In genomic region chr20:13770141-13770540, GRCh38 we compare ENCODE assay signal across 30 cellular contexts. TPM values are rescaled to one million over a fixed set of nuclear protein-coding genes. Genes with fewer than 3 reads are reported as not detected.
A peak's percentile ranks its signal among the peaks of the same experiment; 100 is the strongest.
DNase-seq lines count a peak whose midpoint lies in the region; ATAC-seq and TF ChIP-seq lines count a peak whose summit lies in the region.
"Had no signal": no experiment of that assay in that cellular context is flagged by ENCODE, and none has a peak within 500 bp of the region (broad histone marks: within the 10 kb centered on the region; RNA-seq: fewer than 3 reads in every experiment).

No MANE protein-coding gene starts in this region.

- H3K18ac ChIP-seq in trophoblast cell (ENCODE audit: low read length) = no peak overlapping the region

- TF ChIP-seq CTCF in A673 (conservative IDR thresholded peaks at IDR 0.05; ENCODE audit: low read depth, low read length) (no peak), DND-41 (IDR thresholded peaks at IDR 0.05; ENCODE audit: borderline replicate concordance, extremely low read depth, low read length, poor library complexity, severe bottlenecking) (no peak)

- H3K4me3 ChIP-seq in A673 (ENCODE audit: low read depth, low read length, poor library complexity, severe bottlenecking) (no peak overlapping the region), DND-41 (ENCODE audit: low read depth in 1 of 2, low read length in 2 of 2) (no peak overlapping the region), trophoblast cell (ENCODE audit: low read depth, low read length) (no peak overlapping the region)
- H3K4me3 ChIP-seq: A549; BLaER1; BLaER1 treated with 17β-estradiol and CSF1 and Interleukin-3, amounts not matched to agents 10 nM and 100 nM had no signal

- no peak overlapping the region for H4K8ac ChIP-seq in trophoblast cell (ENCODE audit: low read depth, low read length)

- BruUV-seq in A673 (replicated peaks; lab: Mats Ljungman, UMichigan) = no TSS peak

- H4K12ac ChIP-seq in trophoblast cell (ENCODE audit: low read depth, low read length) = no peak overlapping the region

- peaks cover 19% of the 10 kb centered on the region for H3K9me3 ChIP-seq in A673 (ENCODE audit: low read depth, low read length, poor library complexity, severe bottlenecking)
- peaks cover 27% of the 10 kb centered on the region for H3K9me3 ChIP-seq in DND-41 (ENCODE audit: insufficient read depth, low read length, severe bottlenecking)
- H3K9me3 ChIP-seq in trophoblast cell (ENCODE audit: insufficient read depth, low read depth, low read length) = no peaks in the 10 kb centered on the region
- H3K9me3 ChIP-seq: BE2C had no signal

- H2BK5ac ChIP-seq in trophoblast cell (ENCODE audit: low read depth, low read length, poor library complexity) = peak overlapping the region; percentile 21

- no peak overlapping the region for H3K9ac ChIP-seq in DND-41 (ENCODE audit: low read depth, low read length)
- H3K9ac ChIP-seq in trophoblast cell (ENCODE audit: low read length) = no peak overlapping the region
- H3K9ac ChIP-seq: BLaER1; BLaER1 treated with 17β-estradiol and CSF1 and Interleukin-3, amounts not matched to agents 10 nM and 100 nM had no signal

- H2BK120ac ChIP-seq in trophoblast cell (ENCODE audit: insufficient read depth, low read length, poor library complexity) = no peak overlapping the region

- H4K20me1 ChIP-seq in DND-41 (ENCODE audit: insufficient read depth, low read length) = no peaks in the 10 kb centered on the region
- H4K20me1 ChIP-seq: BLaER1 had no signal

- CTCF ChIA-PET in A673 (lab: Charles Lee) = interaction anchor here (0.6 kb wide), 2 partner anchors 14 to 19 kb away, joined by 3 to 4 read pairs; no protein-coding TSS in a partner anchor

- intact Hi-C loops in A673 (cut with micrococcal nuclease; ENCODE audit: unreplicated experiment) = loop anchor here (5.0 to 10.0 kb wide), 3 partner anchors 315 to 798 kb away; no protein-coding TSS in a partner anchor

- H3K79me1 ChIP-seq in trophoblast cell (ENCODE audit: low read length) = no peaks in the 10 kb centered on the region

- H2AFZ ChIP-seq in DND-41 (ENCODE audit: low read depth, low read length) (no peak overlapping the region), trophoblast cell (ENCODE audit: insufficient read depth, low read length, poor library complexity) (no peak overlapping the region)

- H3K27me3 ChIP-seq in A673 (replicated peaks; ENCODE audit: insufficient read depth, low read depth, low read length, poor library complexity) = no peaks in the 10 kb centered on the region
- no peaks in the 10 kb centered on the region for H3K27me3 ChIP-seq in DND-41 (ENCODE audit: insufficient read depth, low read length, poor library complexity)
- H3K27me3 ChIP-seq in trophoblast cell (ENCODE audit: insufficient read depth, low read length) = no peaks in the 10 kb centered on the region
- H3K27me3 ChIP-seq: BE2C; BLaER1; BLaER1 treated with 17β-estradiol and CSF1 and Interleukin-3, amounts not matched to agents 10 nM and 100 nM had no signal

- ATAC-seq in DND-41 (ENCODE audit: insufficient read depth, low read depth) = no peak
- no peak for ATAC-seq in HG03520 (IDR thresholded peaks at IDR 0.05; ENCODE audit: unreplicated experiment)
- ATAC-seq: A549; CD8-positive, alpha-beta T cell had no signal

- POLR2A ChIA-PET in A673 (lab: Charles Lee; ENCODE audit: low non-redundant PET) = interaction anchor here (0.5 kb wide), 1 partner anchor 23 kb away, joined by 4 read pairs; no protein-coding TSS in a partner anchor

- no peak overlapping the region for H4K91ac ChIP-seq in trophoblast cell (ENCODE audit: low read depth, low read length)

- TF ChIP-seq POLR2A in erythroblast (IDR thresholded peaks at IDR 0.05; ENCODE audit: low read length) = no peak

- no peak overlapping the region for H2AK5ac ChIP-seq in trophoblast cell (ENCODE audit: low read length)

- H3K79me2 ChIP-seq in DND-41 (ENCODE audit: insufficient read depth, low read length) (peaks cover 60% of the 10 kb centered on the region), trophoblast cell (ENCODE audit: control insufficient read depth, insufficient read depth, low read length, poor library complexity) (no peaks in the 10 kb centered on the region)

- H3K4me2 ChIP-seq in DND-41 (ENCODE audit: insufficient read depth, low read length) = no peak overlapping the region
- no peak overlapping the region for H3K4me2 ChIP-seq in trophoblast cell (ENCODE audit: low read length)
- H3K4me2 ChIP-seq: A549; BLaER1; BLaER1 treated with 17β-estradiol and CSF1 and Interleukin-3, amounts not matched to agents 10 nM and 100 nM had no signal

- H3K27ac ChIP-seq in A673 (ENCODE audit: low read depth, low read length, poor library complexity, severe bottlenecking) = peak overlapping the region; percentile 67
- H3K27ac ChIP-seq in DND-41 (ENCODE audit: low read length) = peak overlapping the region; percentile 85
- H3K27ac ChIP-seq in trophoblast cell (ENCODE audit: low read depth, low read length) = no peak overlapping the region
- H3K27ac ChIP-seq: 22Rv1; A549; BLaER1; BLaER1 treated with 17β-estradiol and CSF1 and Interleukin-3, amounts not matched to agents 10 nM and 100 nM; C4-2B had no signal

- H2BK12ac ChIP-seq in trophoblast cell (ENCODE audit: low read length) = no peak overlapping the region

- peaks cover 86% of the 10 kb centered on the region for H3K36me3 ChIP-seq in A673 (ENCODE audit: insufficient read depth, low read length, poor library complexity, severe bottlenecking)
- peaks cover 95% of the 10 kb centered on the region for H3K36me3 ChIP-seq in DND-41 (ENCODE audit: insufficient read depth, low read length)
- peaks cover 15 to 19% of the 10 kb centered on the region in 2 experiments for H3K36me3 ChIP-seq in trophoblast cell (ENCODE audit: control insufficient read depth in 1 of 2, insufficient read depth in 2 of 2, low read length in 2 of 2)

- WGBS in trophoblast cell (ENCODE audit: extremely low coverage, insufficient coverage, insufficient read length) = no CpG with 5 or more reads among the region's 5 CpGs

- H3K4ac ChIP-seq in trophoblast cell (ENCODE audit: low read depth, low read length) = no peak overlapping the region

- no peak for DNase-seq in A673 (ENCODE audit: low spot score)
- no peak for DNase-seq in DND-41
- peak; percentile 67 to 89 for DNase-seq in trophoblast cell
- no peak for DNase-seq in erythroblast (lab: John Stamatoyannopoulos, UW)
- DNase-seq in UCSD-AML1 (lab: John Stamatoyannopoulos, UW; ENCODE audit: unreplicated experiment) = no peak
- DNase-seq: 8988T; ACHN; AML-193; BE2C; C1 segment of cervical spinal cord; Caco-2; Calu3; CD4-positive, alpha-beta memory T cell; CD4-positive, alpha-beta T cell; CD4-positive, CD25-positive, alpha-beta regulatory T cell; CD8-positive, alpha-beta memory T cell; CD8-positive, alpha-beta T cell; COR-L47; DMS 273 treated with DMSO at 0.1 percent for 48 hours; DMS153; DMS53; DMS79; DMS79 treated with DMSO at 0.1 percent for 48 hours; EL had no signal

- no peak overlapping the region for H3K14ac ChIP-seq in trophoblast cell (ENCODE audit: low read length)

- H3K4me1 ChIP-seq in A673 (ENCODE audit: insufficient read depth, low read length, poor library complexity, severe bottlenecking) (peaks cover 23% of the 10 kb centered on the region), DND-41 (ENCODE audit: insufficient read depth, low read length) (peaks cover 43% of the 10 kb centered on the region), trophoblast cell (ENCODE audit: control insufficient read depth in 1 of 2, insufficient read depth in 2 of 2, low read length in 2 of 2) (no peaks in the 10 kb centered on the region)
- H3K4me1 ChIP-seq: A549, BE2C, Caco-2 had no signal

- H3K23ac ChIP-seq in trophoblast cell (ENCODE audit: low read length) = no peak overlapping the region

RNA-seq across cellular contexts. Expression of gene ESF1, which starts 14.6 kb away (rescaled TPM):
- 29.4 and 34.7 TPM in 2 replicates for total RNA-seq in A673 (2021)
- polyA plus RNA-seq in trophoblast cell (2013) = 14.4 and 14.5 TPM in 2 replicates

RNA-seq across cellular contexts. Expression of gene NDUFAF5, which starts 14.7 kb away (rescaled TPM):
- 49.6 and 57.1 TPM in 2 replicates for total RNA-seq in A673 (2021)
- 10.8 and 12.2 TPM in 2 replicates for polyA plus RNA-seq in trophoblast cell (2013)

Comparison
In these comparisons a context has a peak if more than half of its experiments do, and no peak if none do; other contexts are left out.
1. DNase-seq: peak in trophoblast cell (2 of 2); none in A673 (single experiment), DND-41 (single experiment), erythroblast (0 of 2) and UCSD-AML1 (single experiment).